ENCODE assay signal across 1 cellular context in the genomic region with DNA sequence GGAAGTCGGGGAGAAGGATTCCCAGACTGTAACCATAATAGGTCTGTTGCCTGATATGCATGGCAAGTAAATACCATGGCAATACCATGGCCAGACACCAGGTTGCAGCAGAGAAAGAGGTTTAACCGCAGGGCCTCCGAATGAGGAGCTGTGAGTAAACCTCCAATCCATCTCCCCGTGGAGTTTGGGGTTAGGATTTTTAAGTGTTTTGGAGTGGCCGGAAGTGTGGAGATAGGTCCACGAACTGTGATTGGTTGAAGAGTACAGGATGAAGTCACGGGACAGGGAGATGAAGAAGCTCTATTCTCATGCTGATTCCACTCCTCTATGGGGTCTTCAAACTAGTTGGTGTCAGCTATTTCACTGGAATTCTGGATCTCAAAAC.
TF ChIP-seq lines count a peak whose summit lies in the region.

No MANE protein-coding gene starts in this region.

TF ChIP-seq in K562, 482 proteins besides CTCF, POLR2A, EP300 and RAD21 (continued from another document):
- TF ChIP-seq, protein P1, sequence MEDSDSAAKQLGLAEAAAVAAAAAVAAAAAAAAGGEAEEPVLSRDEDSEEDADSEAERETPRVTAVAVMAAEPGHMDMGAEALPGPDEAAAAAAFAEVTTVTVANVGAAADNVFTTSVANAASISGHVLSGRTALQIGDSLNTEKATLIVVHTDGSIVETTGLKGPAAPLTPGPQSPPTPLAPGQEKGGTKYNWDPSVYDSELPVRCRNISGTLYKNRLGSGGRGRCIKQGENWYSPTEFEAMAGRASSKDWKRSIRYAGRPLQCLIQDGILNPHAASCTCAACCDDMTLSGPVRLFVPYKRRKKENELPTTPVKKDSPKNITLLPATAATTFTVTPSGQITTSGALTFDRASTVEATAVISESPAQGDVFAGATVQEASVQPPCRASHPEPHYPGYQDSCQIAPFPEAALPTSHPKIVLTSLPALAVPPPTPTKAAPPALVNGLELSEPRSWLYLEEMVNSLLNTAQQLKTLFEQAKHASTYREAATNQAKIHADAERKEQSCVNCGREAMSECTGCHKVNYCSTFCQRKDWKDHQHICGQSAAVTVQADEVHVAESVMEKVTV (CRISPR knock-in tag; IDR thresholded peaks at IDR 0.05) = peak; percentile 47; the same call in 1 of the 2 replicates
- TF ChIP-seq CXXC5 (CRISPR knock-in tag; IDR thresholded peaks at IDR 0.05) = no peak
- TF ChIP-seq DACH1 (IDR thresholded peaks at IDR 0.05; ENCODE audit: partially characterized antibody) = no peak
- no peak for TF ChIP-seq HNRNPLL (IDR thresholded peaks at IDR 0.05; ENCODE audit: low read depth, low read length, poor library complexity, severe bottlenecking)
- no peak for TF ChIP-seq ZKSCAN3 (CRISPR knock-in tag; IDR thresholded peaks at IDR 0.05)
- no peak for TF ChIP-seq TBL1XR1 (IDR thresholded peaks at IDR 0.05; ENCODE audit: low read length in 2 of 2)
- no peak for TF ChIP-seq RBBP5 (IDR thresholded peaks at IDR 0.05; ENCODE audit: borderline replicate concordance, insufficient read depth, low read length, poor library complexity, severe bottlenecking)
- no peak for TF ChIP-seq ESRRA (IDR thresholded peaks at IDR 0.05; ENCODE audit: borderline replicate concordance, low read depth)
- TF ChIP-seq FOXK2 (conservative IDR thresholded peaks at IDR 0.05 in 1 of 2, IDR thresholded peaks at IDR 0.05 in 1 of 2; ENCODE audit: low read depth in 2 of 2) = peak; percentile 18 to 53; a peak in 1 of 4 replicates
- TF ChIP-seq, protein P2, sequence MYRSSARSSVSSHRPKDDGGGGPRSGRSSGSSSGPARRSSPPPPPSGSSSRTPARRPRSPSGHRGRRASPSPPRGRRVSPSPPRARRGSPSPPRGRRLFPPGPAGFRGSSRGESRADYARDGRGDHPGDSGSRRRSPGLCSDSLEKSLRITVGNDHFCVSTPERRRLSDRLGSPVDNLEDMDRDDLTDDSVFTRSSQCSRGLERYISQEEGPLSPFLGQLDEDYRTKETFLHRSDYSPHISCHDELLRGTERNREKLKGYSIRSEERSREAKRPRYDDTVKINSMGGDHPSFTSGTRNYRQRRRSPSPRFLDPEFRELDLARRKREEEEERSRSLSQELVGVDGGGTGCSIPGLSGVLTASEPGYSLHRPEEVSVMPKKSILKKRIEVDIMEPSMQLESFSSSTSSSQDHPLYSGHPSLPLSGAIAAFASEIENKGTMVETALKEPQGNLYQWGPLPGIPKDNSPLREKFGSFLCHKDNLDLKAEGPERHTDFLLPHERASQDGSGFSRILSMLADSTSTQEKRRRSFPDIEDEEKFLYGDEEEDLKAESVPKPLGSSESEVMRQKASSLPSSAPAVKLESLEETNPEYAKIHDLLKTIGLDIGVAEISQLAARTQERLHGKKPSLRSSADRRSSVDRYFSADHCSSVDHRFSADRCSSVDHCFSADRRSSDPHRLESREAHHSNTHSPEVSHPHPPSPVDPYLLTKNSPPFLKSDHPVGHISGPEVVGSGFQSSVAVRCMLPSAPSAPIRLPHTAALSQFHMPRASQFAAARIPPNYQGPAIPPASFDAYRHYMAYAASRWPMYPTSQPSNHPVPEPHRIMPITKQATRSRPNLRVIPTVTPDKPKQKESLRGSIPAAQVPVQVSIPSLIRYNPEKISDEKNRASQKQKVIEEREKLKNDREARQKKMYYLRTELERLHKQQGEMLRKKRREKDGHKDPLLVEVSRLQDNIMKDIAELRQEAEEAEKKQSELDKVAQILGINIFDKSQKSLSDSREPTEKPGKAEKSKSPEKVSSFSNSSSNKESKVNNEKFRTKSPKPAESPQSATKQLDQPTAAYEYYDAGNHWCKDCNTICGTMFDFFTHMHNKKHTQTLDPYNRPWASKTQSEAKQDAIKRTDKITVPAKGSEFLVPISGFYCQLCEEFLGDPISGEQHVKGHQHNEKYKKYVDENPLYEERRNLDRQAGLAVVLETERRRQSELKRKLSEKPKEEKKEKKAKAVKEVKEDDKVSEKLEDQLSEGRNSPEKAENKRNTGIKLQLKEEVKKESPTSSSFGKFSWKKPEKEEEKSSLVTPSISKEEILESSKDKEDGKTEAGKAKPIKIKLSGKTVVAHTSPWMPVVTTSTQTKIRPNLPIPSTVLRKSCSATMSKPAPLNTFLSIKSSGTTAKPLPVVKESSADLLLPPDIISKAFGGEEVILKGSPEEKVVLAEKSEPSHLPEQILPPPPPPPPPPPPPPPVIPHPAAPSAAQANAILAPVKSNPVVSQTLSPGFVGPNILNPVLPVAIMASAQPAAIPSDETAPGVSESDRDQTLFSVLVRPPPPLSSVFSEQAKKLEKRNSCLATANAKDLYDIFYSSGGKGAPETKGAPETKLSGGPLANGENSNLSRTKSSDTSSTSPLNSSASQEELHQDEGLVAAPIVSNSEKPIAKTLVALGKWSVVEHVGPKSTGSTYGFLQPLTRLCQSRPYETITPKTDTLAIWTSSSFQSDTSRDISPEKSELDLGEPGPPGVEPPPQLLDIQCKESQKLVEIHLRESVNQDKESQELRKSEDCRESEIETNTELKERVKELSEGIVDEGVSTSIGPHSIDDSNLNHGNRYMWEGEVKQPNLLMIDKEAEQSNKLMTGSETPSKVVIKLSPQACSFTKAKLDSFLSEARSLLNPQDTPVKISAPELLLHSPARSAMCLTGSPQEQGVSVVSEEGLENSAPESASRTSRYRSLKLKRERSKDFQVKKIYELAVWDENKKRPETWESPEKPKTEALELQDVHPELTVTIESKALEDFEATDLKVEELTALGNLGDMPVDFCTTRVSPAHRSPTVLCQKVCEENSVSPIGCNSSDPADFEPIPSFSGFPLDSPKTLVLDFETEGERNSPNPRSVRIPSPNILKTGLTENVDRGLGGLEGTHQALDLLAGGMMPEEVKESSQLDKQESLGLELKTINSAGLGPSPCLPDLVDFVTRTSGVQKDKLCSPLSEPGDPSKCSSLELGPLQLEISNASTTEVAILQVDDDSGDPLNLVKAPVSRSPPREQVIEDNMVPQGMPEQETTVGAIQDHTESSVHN (IDR thresholded peaks at IDR 0.05; ENCODE audit: borderline replicate concordance in 1 of 2, low read depth in 1 of 2) = no peak
- TF ChIP-seq, protein P3, sequence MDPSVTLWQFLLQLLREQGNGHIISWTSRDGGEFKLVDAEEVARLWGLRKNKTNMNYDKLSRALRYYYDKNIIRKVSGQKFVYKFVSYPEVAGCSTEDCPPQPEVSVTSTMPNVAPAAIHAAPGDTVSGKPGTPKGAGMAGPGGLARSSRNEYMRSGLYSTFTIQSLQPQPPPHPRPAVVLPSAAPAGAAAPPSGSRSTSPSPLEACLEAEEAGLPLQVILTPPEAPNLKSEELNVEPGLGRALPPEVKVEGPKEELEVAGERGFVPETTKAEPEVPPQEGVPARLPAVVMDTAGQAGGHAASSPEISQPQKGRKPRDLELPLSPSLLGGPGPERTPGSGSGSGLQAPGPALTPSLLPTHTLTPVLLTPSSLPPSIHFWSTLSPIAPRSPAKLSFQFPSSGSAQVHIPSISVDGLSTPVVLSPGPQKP (CRISPR knock-in tag; IDR thresholded peaks at IDR 0.05) = no peak
- TF ChIP-seq, protein P4, sequence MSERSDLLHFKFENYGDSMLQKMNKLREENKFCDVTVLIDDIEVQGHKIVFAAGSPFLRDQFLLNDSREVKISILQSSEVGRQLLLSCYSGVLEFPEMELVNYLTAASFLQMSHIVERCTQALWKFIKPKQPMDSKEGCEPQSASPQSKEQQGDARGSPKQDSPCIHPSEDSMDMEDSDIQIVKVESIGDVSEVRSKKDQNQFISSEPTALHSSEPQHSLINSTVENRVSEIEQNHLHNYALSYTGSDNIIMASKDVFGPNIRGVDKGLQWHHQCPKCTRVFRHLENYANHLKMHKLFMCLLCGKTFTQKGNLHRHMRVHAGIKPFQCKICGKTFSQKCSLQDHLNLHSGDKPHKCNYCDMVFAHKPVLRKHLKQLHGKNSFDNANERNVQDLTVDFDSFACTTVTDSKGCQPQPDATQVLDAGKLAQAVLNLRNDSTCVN (CRISPR knock-in tag; IDR thresholded peaks at IDR 0.05) = no peak
- no peak for TF ChIP-seq NCOR1 (IDR thresholded peaks at IDR 0.05)
- TF ChIP-seq XRCC4 (IDR thresholded peaks at IDR 0.05; ENCODE audit: extremely low read depth, insufficient read depth, insufficient read length) = no peak
- peak; percentile 78 for TF ChIP-seq SMC3 (conservative IDR thresholded peaks at IDR 0.05; ENCODE audit: insufficient read depth, low read depth, low read length)
- TF ChIP-seq ARID2 (IDR thresholded peaks at IDR 0.05) = peak; percentile 72; the same call in 1 of the 2 replicates
- TF ChIP-seq ILF3 (IDR thresholded peaks at IDR 0.05; ENCODE audit: borderline replicate concordance) = no peak
- no peak for TF ChIP-seq TCFL5 (CRISPR knock-in tag; conservative IDR thresholded peaks at IDR 0.05)
- no peak for TF ChIP-seq GTF2E2 (tag; IDR thresholded peaks at IDR 0.05)
- TF ChIP-seq, protein P5, sequence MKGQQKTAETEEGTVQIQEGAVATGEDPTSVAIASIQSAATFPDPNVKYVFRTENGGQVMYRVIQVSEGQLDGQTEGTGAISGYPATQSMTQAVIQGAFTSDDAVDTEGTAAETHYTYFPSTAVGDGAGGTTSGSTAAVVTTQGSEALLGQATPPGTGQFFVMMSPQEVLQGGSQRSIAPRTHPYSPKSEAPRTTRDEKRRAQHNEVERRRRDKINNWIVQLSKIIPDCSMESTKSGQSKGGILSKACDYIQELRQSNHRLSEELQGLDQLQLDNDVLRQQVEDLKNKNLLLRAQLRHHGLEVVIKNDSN (CRISPR knock-in tag; IDR thresholded peaks at IDR 0.05) = no peak
- TF ChIP-seq, protein P6, sequence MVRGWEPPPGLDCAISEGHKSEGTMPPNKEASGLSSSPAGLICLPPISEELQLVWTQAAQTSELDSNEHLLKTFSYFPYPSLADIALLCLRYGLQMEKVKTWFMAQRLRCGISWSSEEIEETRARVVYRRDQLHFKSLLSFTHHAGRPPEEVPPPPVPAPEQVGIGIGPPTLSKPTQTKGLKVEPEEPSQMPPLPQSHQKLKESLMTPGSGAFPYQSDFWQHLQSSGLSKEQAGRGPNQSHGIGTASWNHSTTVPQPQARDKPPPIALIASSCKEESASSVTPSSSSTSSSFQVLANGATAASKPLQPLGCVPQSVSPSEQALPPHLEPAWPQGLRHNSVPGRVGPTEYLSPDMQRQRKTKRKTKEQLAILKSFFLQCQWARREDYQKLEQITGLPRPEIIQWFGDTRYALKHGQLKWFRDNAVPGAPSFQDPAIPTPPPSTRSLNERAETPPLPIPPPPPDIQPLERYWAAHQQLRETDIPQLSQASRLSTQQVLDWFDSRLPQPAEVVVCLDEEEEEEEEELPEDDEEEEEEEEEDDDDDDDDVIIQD (CRISPR knock-in tag; IDR thresholded peaks at IDR 0.05) = no peak
- TF ChIP-seq MAFG (tag; conservative IDR thresholded peaks at IDR 0.05) = no peak
- TF ChIP-seq, protein P7, sequence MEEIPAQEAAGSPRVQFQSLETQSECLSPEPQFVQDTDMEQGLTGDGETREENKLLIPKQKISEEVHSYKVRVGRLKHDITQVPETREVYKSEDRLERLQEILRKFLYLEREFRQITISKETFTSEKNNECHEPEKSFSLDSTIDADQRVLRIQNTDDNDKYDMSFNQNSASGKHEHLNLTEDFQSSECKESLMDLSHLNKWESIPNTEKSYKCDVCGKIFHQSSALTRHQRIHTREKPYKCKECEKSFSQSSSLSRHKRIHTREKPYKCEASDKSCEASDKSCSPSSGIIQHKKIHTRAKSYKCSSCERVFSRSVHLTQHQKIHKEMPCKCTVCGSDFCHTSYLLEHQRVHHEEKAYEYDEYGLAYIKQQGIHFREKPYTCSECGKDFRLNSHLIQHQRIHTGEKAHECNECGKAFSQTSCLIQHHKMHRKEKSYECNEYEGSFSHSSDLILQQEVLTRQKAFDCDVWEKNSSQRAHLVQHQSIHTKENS (CRISPR knock-in tag; IDR thresholded peaks at IDR 0.05) = no peak
- TF ChIP-seq ETV5 (CRISPR knock-in tag; IDR thresholded peaks at IDR 0.05; ENCODE audit: low read depth) = no peak
- TF ChIP-seq GABPA (tag; conservative IDR thresholded peaks at IDR 0.05; ENCODE audit: low read depth) = 0 out of 2 replicates have a peak, but pooled peaks have one; percentile 17
- TF ChIP-seq TBP (optimal IDR thresholded peaks at IDR 0.05; ENCODE audit: low read depth, low read length) = no peak
- no peak for TF ChIP-seq RBM17 (IDR thresholded peaks at IDR 0.05; ENCODE audit: borderline replicate concordance, low read depth, low read length)
- TF ChIP-seq ZBED1 (IDR thresholded peaks at IDR 0.05) = no peak
- peak; percentile 38; the same call in 1 of the 2 replicates for TF ChIP-seq ETV1 (tag; conservative IDR thresholded peaks at IDR 0.05; ENCODE audit: low read depth)
